Comparison of ENCODE assay signal across 1 cellular context in the genomic region with DNA sequence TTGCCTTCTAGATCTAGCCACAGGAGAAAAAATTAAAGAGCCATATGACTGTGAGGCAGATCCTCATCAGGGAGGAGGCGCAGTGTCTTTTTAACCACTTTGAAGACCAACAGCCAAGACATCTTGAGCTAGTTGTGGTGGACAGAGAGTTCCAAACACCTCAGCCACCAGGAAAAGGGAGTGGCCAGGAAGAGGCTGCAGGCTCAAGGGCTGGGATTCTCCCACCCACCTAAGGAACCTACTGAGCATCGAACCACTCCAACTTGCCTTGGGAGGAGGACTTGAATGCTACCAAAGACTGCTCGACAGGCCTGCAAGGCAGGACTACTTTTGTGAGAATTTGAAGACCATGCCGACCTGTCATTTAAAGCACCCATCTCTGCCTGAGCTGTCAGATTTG.
TF ChIP-seq lines count a peak whose summit lies in the region.

No MANE protein-coding gene starts in this region.

TF ChIP-seq in HCT116, 20 proteins besides CTCF, POLR2A, EP300 and RAD21 (continued from another document):
- TF ChIP-seq SP1 (IDR thresholded peaks at IDR 0.05; ENCODE audit: low read depth) (no peak), ELF1 (IDR thresholded peaks at IDR 0.05; ENCODE audit: borderline replicate concordance, low read depth) (no peak), FOSL1 (IDR thresholded peaks at IDR 0.05; ENCODE audit: low read depth) (no peak)
